17 cellular contexts compared by ENCODE assay signal in genomic region chr10:94211187-94211529, GRCh38.
DNase-seq lines count a peak whose midpoint lies in the region; ATAC-seq, FAIRE-seq and TF ChIP-seq lines count a peak whose summit lies in the region.
"Had no signal": no experiment of that assay in that cellular context is flagged by ENCODE, and none has a peak within 500 bp of the region (broad histone marks: within the 10 kb centered on the region; RNA-seq: fewer than 3 reads in every experiment).

No MANE protein-coding gene starts in this region.

- H3K9me3 ChIP-seq in ascending aorta (no peaks in the 10 kb centered on the region), H1 (ENCODE audit: insufficient read depth in 2 of 2, low read depth in 1 of 2, low read length in 1 of 2) (no peaks in the 10 kb centered on the region), stomach (no peaks in the 10 kb centered on the region), WERI-Rb-1 (ENCODE audit: severe bottlenecking) (no peaks in the 10 kb centered on the region)
- H3K9me3 ChIP-seq: Caco-2 had no signal

- TF ChIP-seq CTCF in ascending aorta (IDR thresholded peaks at IDR 0.05): no peak
- TF ChIP-seq CTCF in H1 (IDR thresholded peaks at IDR 0.05; ENCODE audit: control extremely low read depth in 1 of 3, insufficient read depth in 1 of 3, low read depth in 1 of 3, low read length in 3 of 3): no peak
- no peak for TF ChIP-seq CTCF in nephron (IDR thresholded peaks at IDR 0.05; ENCODE audit: unreplicated experiment in 3 of 3)
- TF ChIP-seq CTCF in stomach (IDR thresholded peaks at IDR 0.05): no peak
- no peak for TF ChIP-seq CTCF in WERI-Rb-1 (IDR thresholded peaks at IDR 0.05; ENCODE audit: low read depth, low read length)

- H3K56ac ChIP-seq in H1 (replicated peaks; ENCODE audit: insufficient read length, low read depth, low read length): no peak overlapping the region

- no peak overlapping the region for H3K4me3 ChIP-seq in ascending aorta
- no peak overlapping the region for H3K4me3 ChIP-seq in H1 (ENCODE audit: extremely low read depth in 1 of 4, insufficient read depth in 2 of 4, low read depth in 3 of 4, low read length in 4 of 4)
- H3K4me3 ChIP-seq in stomach: no peak overlapping the region
- H3K4me3 ChIP-seq in WERI-Rb-1 (ENCODE audit: low read depth, low read length): no peak overlapping the region

- 83% methylated on average over 1 of the region's 1 CpG; no CpG with 5 or more reads in 1 of the 2 experiments for WGBS in H1 (ENCODE audit: extremely low coverage in 1 of 2, insufficient coverage in 1 of 2, insufficient read length in 1 of 2, insufficient replicate concordance in 2 of 2, low coverage in 1 of 2, low lambda C conversion rate in 2 of 2, missing lambda C conversion rate in 1 of 2), 2 experiments
- 63 to 94% (median 79%) methylated on average over 1 of the region's 1 CpG for WGBS in stomach, 5 donors

- H3K9ac ChIP-seq in H1 (replicated peaks in 1 of 4; ENCODE audit: extremely low read depth in 1 of 4, low read depth in 3 of 4, low read length in 3 of 4): no peak overlapping the region

- H3K4me3 Mint-ChIP-seq in nephron: peak overlapping the region in 1 of 3 experiments; percentile 65
- H3K4me3 Mint-ChIP-seq in stimulated activated naive B cell treated with anti-CD40 and anti-IgM and Interleukin-4, amounts not matched to agents 10 μg/mL and 1 μg/mL and 100 μg/mL, for 72 hours: no peak overlapping the region
- H3K4me3 Mint-ChIP-seq: CD4-positive, CD25-positive, alpha-beta regulatory T cell had no signal

- H4K5ac ChIP-seq in H1 (ENCODE audit: insufficient read length, low read depth, low read length): no peak overlapping the region

- no peak overlapping the region for H3K14ac ChIP-seq in H1 (ENCODE audit: insufficient read length)

- TF ChIP-seq RAD21 in H1 (IDR thresholded peaks at IDR 0.05 in 1 of 2, conservative IDR thresholded peaks at IDR 0.05 in 1 of 2; ENCODE audit: low read depth in 2 of 2, low read length in 2 of 2): no peak

- ATAC-seq in stimulated activated naive B cell treated with anti-CD40 and anti-IgM and Interleukin-4, amounts not matched to agents 10 μg/mL and 1 μg/mL and 100 μg/mL, for 72 hours (replicated peaks): no peak

- H4K8ac ChIP-seq in H1 (ENCODE audit: extremely low read depth, insufficient read depth, low read length): no peak overlapping the region

- H3K18ac ChIP-seq in H1 (ENCODE audit: extremely low read depth, low read length): no peak overlapping the region

- no peak for TF ChIP-seq POLR2A in H1 (IDR thresholded peaks at IDR 0.05; ENCODE audit: control extremely low read depth in 1 of 2, low read depth in 2 of 2, low read length in 2 of 2)
- no peak for TF ChIP-seq POLR2A in stomach (IDR thresholded peaks at IDR 0.05)

- peak overlapping the region; percentile 76 to 83 for H3K27ac ChIP-seq in ascending aorta
- H3K27ac ChIP-seq in H1 (ENCODE audit: low read depth, low read length): no peak overlapping the region
- peak overlapping the region in 3 of 5 donors; percentile 9 to 71 (median 60) for H3K27ac ChIP-seq in stomach
- no peak overlapping the region for H3K27ac ChIP-seq in WERI-Rb-1

- peaks cover 66% of the 10 kb centered on the region for H3K4me1 Mint-ChIP-seq in nephron
- no peaks in the 10 kb centered on the region for H3K4me1 Mint-ChIP-seq in stimulated activated naive B cell treated with anti-CD40 and anti-IgM and Interleukin-4, amounts not matched to agents 10 μg/mL and 1 μg/mL and 100 μg/mL, for 72 hours

- no peak overlapping the region for H3K4me2 ChIP-seq in H1 (ENCODE audit: insufficient read depth in 1 of 2, low read depth in 2 of 2, low read length in 2 of 2)

- TF ChIP-seq EP300 in H1 (IDR thresholded peaks at IDR 0.05; ENCODE audit: borderline replicate concordance in 1 of 2, low read depth in 2 of 2, low read length in 2 of 2): no peak
- TF ChIP-seq EP300 in stomach (IDR thresholded peaks at IDR 0.05): no peak

- H3K27ac Mint-ChIP-seq in nephron: peak overlapping the region; percentile 89 to 94 (median 92)
- no peak overlapping the region for H3K27ac Mint-ChIP-seq in stimulated activated naive B cell treated with anti-CD40 and anti-IgM and Interleukin-4, amounts not matched to agents 10 μg/mL and 1 μg/mL and 100 μg/mL, for 72 hours

- H4K91ac ChIP-seq in H1 (replicated peaks; ENCODE audit: insufficient read length, low read length): no peak overlapping the region

- no peaks in the 10 kb centered on the region for H3K9me3 Mint-ChIP-seq in nephron
- H3K9me3 Mint-ChIP-seq in stimulated activated naive B cell treated with anti-CD40 and anti-IgM and Interleukin-4, amounts not matched to agents 10 μg/mL and 1 μg/mL and 100 μg/mL, for 72 hours: no peaks in the 10 kb centered on the region
- H3K9me3 Mint-ChIP-seq: CD4-positive, CD25-positive, alpha-beta regulatory T cell had no signal

- H2BK5ac ChIP-seq in H1 (ENCODE audit: low read depth, low read length): no peak overlapping the region

- POLR2A ChIA-PET in H1 (lab: Charles Lee; ENCODE audit: partially characterized antibody): no interaction called here

- no peak overlapping the region for H3K23ac ChIP-seq in H1 (ENCODE audit: insufficient read length)

- no peak overlapping the region for H2BK12ac ChIP-seq in H1 (ENCODE audit: low read depth, low read length)

- DNase-seq in ascending aorta (ENCODE audit: low spot score in 2 of 2) (no peak), H1 (ENCODE audit: low read depth in 1 of 2, low spot score in 2 of 2) (no peak), stomach (no peak), WERI-Rb-1 (no peak)
- DNase-seq in activated T-cell treated with anti-CD3 and anti-CD28 coated beads, Interleukin-2, amount 50 U/mL, for 1 hour: no peak
- DNase-seq in stimulated activated naive B cell treated with anti-CD40 and anti-IgM and Interleukin-4, amounts not matched to agents 10 μg/mL and 1 μg/mL and 100 μg/mL, for 72 hours: no peak
- DNase-seq: Caco-2; CD4-positive, CD25-positive, alpha-beta regulatory T cell; EL; NCI-H1105 treated with DMSO at 0.1 percent for 48 hours; NCI-H187; NCI-H226; NCI-H526; SIG-M5 had no signal

- intact Hi-C loops in ascending aorta (cut with DNase I) (loop anchor here (5.0 kb wide), 2 partner anchors 114 to 209 kb away; no protein-coding TSS in a partner anchor), stomach (cut with DNase I; ENCODE audit: low total_unique reads) (no loop called here)

- H4K20me1 ChIP-seq in H1 (replicated peaks in 1 of 2; ENCODE audit: control insufficient read depth in 1 of 2, insufficient read depth in 2 of 2, low read length in 2 of 2): no peaks in the 10 kb centered on the region

- no peaks in the 10 kb centered on the region for H3K79me1 ChIP-seq in H1 (ENCODE audit: low read depth, low read length)

- H3K4me1 ChIP-seq in ascending aorta (peaks cover 0 to 54% of the 10 kb centered on the region in 2 donors), H1 (replicated peaks in 1 of 4; ENCODE audit: control insufficient read depth in 3 of 4, insufficient read depth in 4 of 4, low read length in 3 of 4) (peaks cover 0 to 9% (median 7%) of the 10 kb centered on the region in 4 experiments; a peak in 4 of 7 replicates), stomach (peaks cover 7 to 49% (median 23%) of the 10 kb centered on the region in 4 donors)
- H3K4me1 ChIP-seq: Caco-2 had no signal

- H2AFZ ChIP-seq in H1 (ENCODE audit: low read length): no peak overlapping the region

- H2BK20ac ChIP-seq in H1 (ENCODE audit: low read length): 0 out of 2 replicates have a peak overlapping the region, but pooled peaks have one; percentile 34

- no peaks in the 10 kb centered on the region for H3K79me2 ChIP-seq in H1 (ENCODE audit: control insufficient read depth in 1 of 2, insufficient read depth in 2 of 2, low read length in 2 of 2)

- no peak overlapping the region for H2BK120ac ChIP-seq in H1 (replicated peaks; ENCODE audit: low read depth, low read length)

- 0 out of 2 replicates have a peak, but pooled peaks cover 2% of the 10 kb centered on the region for H3K23me2 ChIP-seq in H1 (ENCODE audit: low read depth, low read length)

- no peak overlapping the region for H2AK5ac ChIP-seq in H1 (ENCODE audit: low read depth, low read length)

- no peak for FAIRE-seq in H1 (lab: Jason Lieb, UNC)
- FAIRE-seq: GM19239, H54 had no signal

- no peaks in the 10 kb centered on the region for H3K36me3 Mint-ChIP-seq in nephron (ENCODE audit: low read depth)
- no peaks in the 10 kb centered on the region for H3K36me3 Mint-ChIP-seq in stimulated activated naive B cell treated with anti-CD40 and anti-IgM and Interleukin-4, amounts not matched to agents 10 μg/mL and 1 μg/mL and 100 μg/mL, for 72 hours
- H3K36me3 Mint-ChIP-seq: CD4-positive, CD25-positive, alpha-beta regulatory T cell had no signal

- CTCF ChIA-PET in H1 (lab: Charles Lee; ENCODE audit: partially characterized antibody): interaction anchor here (1.0 to 1.5 kb wide), 3 partner anchors 19 to 294 kb away, joined by 3 read pairs; no protein-coding TSS in a partner anchor

- H3K27me3 ChIP-seq in ascending aorta (no peaks in the 10 kb centered on the region), H1 (replicated peaks in 1 of 4; ENCODE audit: control insufficient read depth in 3 of 4, extremely low read depth in 1 of 4, insufficient read depth in 3 of 4, low read length in 3 of 4) (no peaks in the 10 kb centered on the region; a peak in 1 of 7 replicates), stomach (no peaks in the 10 kb centered on the region), WERI-Rb-1 (ENCODE audit: insufficient read depth, low read depth, severe bottlenecking) (no peaks in the 10 kb centered on the region)

- no peak overlapping the region for H3K4ac ChIP-seq in H1 (replicated peaks; ENCODE audit: insufficient read length, low read depth, low read length)

- peaks cover 3% of the 10 kb centered on the region for H3K27me3 Mint-ChIP-seq in nephron (ENCODE audit: low read depth)
- peaks cover 20 to 29% of the 10 kb centered on the region in 2 donors for H3K27me3 Mint-ChIP-seq in stimulated activated naive B cell treated with anti-CD40 and anti-IgM and Interleukin-4, amounts not matched to agents 10 μg/mL and 1 μg/mL and 100 μg/mL, for 72 hours
- H3K27me3 Mint-ChIP-seq: CD4-positive, CD25-positive, alpha-beta regulatory T cell had no signal

- H3K36me3 ChIP-seq in ascending aorta (no peaks in the 10 kb centered on the region), H1 (ENCODE audit: control insufficient read depth in 2 of 4, insufficient read depth in 4 of 4, low read length in 3 of 4) (no peaks in the 10 kb centered on the region), stomach (no peaks in the 10 kb centered on the region), WERI-Rb-1 (no peaks in the 10 kb centered on the region)

- H2BK15ac ChIP-seq in H1 (ENCODE audit: low read length): no peak overlapping the region

TF ChIP-seq in H1, 55 proteins besides CTCF, POLR2A, EP300 and RAD21 (continues in another document):
- no peak for TF ChIP-seq BRCA1 (IDR thresholded peaks at IDR 0.05; ENCODE audit: low read depth, low read length)
- TF ChIP-seq ATF3 (IDR thresholded peaks at IDR 0.05; ENCODE audit: insufficient read depth, low read depth, low read length): no peak
- TF ChIP-seq NRF1 (IDR thresholded peaks at IDR 0.05; ENCODE audit: low read depth, low read length): no peak
- TF ChIP-seq TEAD4 (IDR thresholded peaks at IDR 0.05; ENCODE audit: low read depth, low read length): no peak
- TF ChIP-seq KDM4A (IDR thresholded peaks at IDR 0.05; ENCODE audit: low read depth, low read length, severe bottlenecking): no peak

Comparison
In these comparisons a context has a peak if more than half of its experiments do, and no peak if none do; other contexts are left out.
1. H3K27ac ChIP-seq: peak in ascending aorta (2 of 2) and stomach (3 of 5); none in H1 (single experiment) and WERI-Rb-1 (single experiment).